ENCODE assay signal across 1 cellular context in the genomic region with DNA sequence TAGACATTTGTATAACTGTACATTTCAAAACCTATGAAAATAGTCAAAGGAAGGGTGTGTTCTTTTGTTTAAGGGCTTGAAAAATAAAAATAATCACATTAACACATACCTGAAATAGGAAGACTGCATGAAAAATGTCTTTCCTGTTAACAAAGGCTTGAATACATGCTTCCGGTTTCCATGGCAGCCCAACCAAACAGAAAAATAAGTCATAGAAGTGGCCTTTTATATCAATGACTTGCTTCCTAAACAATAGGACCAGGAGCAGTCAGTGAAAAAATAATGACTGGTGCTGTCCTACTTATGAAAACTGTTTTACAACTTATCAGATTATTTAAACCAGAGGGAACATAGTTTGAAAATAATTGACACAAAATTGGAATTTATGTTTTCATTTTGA.
TF ChIP-seq lines count a peak whose summit lies in the region.

No MANE protein-coding gene starts in this region.

TF ChIP-seq in SK-N-SH, 30 proteins besides CTCF, POLR2A, EP300 and RAD21 (continued from another document):
- TF ChIP-seq, protein P1, sequence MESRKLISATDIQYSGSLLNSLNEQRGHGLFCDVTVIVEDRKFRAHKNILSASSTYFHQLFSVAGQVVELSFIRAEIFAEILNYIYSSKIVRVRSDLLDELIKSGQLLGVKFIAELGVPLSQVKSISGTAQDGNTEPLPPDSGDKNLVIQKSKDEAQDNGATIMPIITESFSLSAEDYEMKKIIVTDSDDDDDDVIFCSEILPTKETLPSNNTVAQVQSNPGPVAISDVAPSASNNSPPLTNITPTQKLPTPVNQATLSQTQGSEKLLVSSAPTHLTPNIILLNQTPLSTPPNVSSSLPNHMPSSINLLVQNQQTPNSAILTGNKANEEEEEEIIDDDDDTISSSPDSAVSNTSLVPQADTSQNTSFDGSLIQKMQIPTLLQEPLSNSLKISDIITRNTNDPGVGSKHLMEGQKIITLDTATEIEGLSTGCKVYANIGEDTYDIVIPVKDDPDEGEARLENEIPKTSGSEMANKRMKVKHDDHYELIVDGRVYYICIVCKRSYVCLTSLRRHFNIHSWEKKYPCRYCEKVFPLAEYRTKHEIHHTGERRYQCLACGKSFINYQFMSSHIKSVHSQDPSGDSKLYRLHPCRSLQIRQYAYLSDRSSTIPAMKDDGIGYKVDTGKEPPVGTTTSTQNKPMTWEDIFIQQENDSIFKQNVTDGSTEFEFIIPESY (IDR thresholded peaks at IDR 0.05; ENCODE audit: borderline replicate concordance, low read depth): no peak
- TF ChIP-seq ELF1 (IDR thresholded peaks at IDR 0.05) (no peak), FOXJ3 (CRISPR knock-in tag; IDR thresholded peaks at IDR 0.05) (no peak), SMC3 (IDR thresholded peaks at IDR 0.05; ENCODE audit: low read depth, low read length) (no peak), RCOR1 (IDR thresholded peaks at IDR 0.05; ENCODE audit: low read length) (no peak)
